ENCODE assay signal across 18 cellular contexts in the genomic region with DNA sequence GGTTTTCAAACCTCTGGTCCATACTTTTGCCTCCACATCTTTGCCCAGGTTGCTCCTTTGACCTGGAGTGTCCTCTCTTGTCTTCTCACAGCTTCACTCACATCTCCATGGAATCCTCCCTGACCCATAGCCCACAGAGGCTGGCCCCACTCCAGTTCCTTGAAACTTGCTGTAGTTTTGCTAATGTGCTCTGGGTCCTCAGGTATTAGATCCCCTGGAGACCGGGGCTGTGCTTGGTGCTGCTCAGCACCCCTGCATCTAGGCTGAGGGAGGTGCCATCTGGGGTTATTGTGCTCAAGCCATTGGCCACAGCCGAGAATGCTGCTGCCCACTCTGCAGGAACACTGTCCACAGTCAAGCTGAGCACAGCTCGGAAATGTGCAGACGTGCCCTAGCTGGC. TPM values are rescaled to one million over a fixed set of nuclear protein-coding genes. Genes with fewer than 3 reads are reported as not detected.
DNase-seq lines count a peak whose midpoint lies in the region; ATAC-seq and TF ChIP-seq lines count a peak whose summit lies in the region.
"Had no signal": no experiment of that assay in that cellular context is flagged by ENCODE, and none has a peak within 500 bp of the region (broad histone marks: within the 10 kb centered on the region; RNA-seq: fewer than 3 reads in every experiment).

No MANE protein-coding gene starts in this region.

- H3K27me3 ChIP-seq in osteoblast (ENCODE audit: insufficient read depth, low read length) (no peaks in the 10 kb centered on the region), aorta (ENCODE audit: control insufficient read depth in 1 of 2, insufficient read depth in 2 of 2, low read length in 1 of 2) (no peaks in the 10 kb centered on the region)

- no peak for TF ChIP-seq CTCF in osteoblast (IDR thresholded peaks at IDR 0.05; ENCODE audit: extremely low read depth, low read depth, low read length)

- no peaks in the 10 kb centered on the region for H3K9me3 ChIP-seq in osteoblast (ENCODE audit: low read depth, low read length)
- no peaks in the 10 kb centered on the region for H3K9me3 ChIP-seq in aorta (ENCODE audit: control insufficient read depth, low read length)

- H3K36me3 ChIP-seq in osteoblast (ENCODE audit: insufficient read depth, low read length) (no peaks in the 10 kb centered on the region), aorta (ENCODE audit: control insufficient read depth in 1 of 2, insufficient read depth in 2 of 2, low read length in 1 of 2) (no peaks in the 10 kb centered on the region)

- intact Hi-C loops in Right ventricle myocardium superior (cut with DNase I) = no loop called here
- intact Hi-C loops in cardiac septum (cut with DNase I) = no loop called here
- intact Hi-C loops in aorta (cut with DNase I) = no loop called here

- WGBS in aorta, 2 donors = 87% methylated on average over 4 of the region's 4 CpGs

- H3K79me2 ChIP-seq in osteoblast (ENCODE audit: insufficient read depth, low read length) = no peaks in the 10 kb centered on the region

- DNase-seq in Right ventricle myocardium superior = peak; percentile 5
- no peak for DNase-seq in cardiac septum (ENCODE audit: low spot score)
- DNase-seq in G401 (ENCODE audit: low spot score) = peak; percentile 48
- peak; percentile 53 for DNase-seq in osteoblast (ENCODE audit: insufficient read length, low spot score, missing footprints)
- peak; percentile 14 to 50 for DNase-seq in aorta
- DNase-seq in LoVo (ENCODE audit: low spot score) = no peak
- DNase-seq in SIG-M5 treated with dmso at 0.1 percent for 504 hours (lab: John Stamatoyannopoulos, UW; ENCODE audit: unreplicated experiment) = no peak
- DNase-seq: C1 segment of cervical spinal cord; CD8-positive, alpha-beta T cell; COR-L47; DMS153; DMS79 treated with DMSO at 0.1 percent for 48 hours; EL; GDM1; HCEC 1CT; HFFc6 had no signal

- H3K27ac ChIP-seq in osteoblast (ENCODE audit: low read depth, low read length) (no peak overlapping the region), aorta (ENCODE audit: low read depth in 1 of 2, low read length in 2 of 2) (no peak overlapping the region)

- ATAC-seq in Right ventricle myocardium superior (ENCODE audit: poor library complexity) (no peak), aorta (ENCODE audit: low FRiP score) (no peak)
- ATAC-seq: CD8-positive, alpha-beta T cell had no signal

- no peaks in the 10 kb centered on the region for H3K4me1 ChIP-seq in osteoblast (ENCODE audit: insufficient read depth, low read length)
- no peaks in the 10 kb centered on the region for H3K4me1 ChIP-seq in aorta (ENCODE audit: control insufficient read depth in 1 of 2, insufficient read depth in 2 of 2, low read length in 2 of 2)

- H3K4me2 ChIP-seq in osteoblast (ENCODE audit: insufficient read depth, low read length) = no peak overlapping the region

- in situ Hi-C loops in G401 (cut with HindIII; ENCODE audit: low sequenced_read_pairs) = no loop called here

- H2AFZ ChIP-seq in osteoblast (ENCODE audit: low read length) = no peak overlapping the region

- no peaks in the 10 kb centered on the region for H4K20me1 ChIP-seq in osteoblast (ENCODE audit: insufficient read depth, low read length)

- no peak overlapping the region for H3K4me3 ChIP-seq in osteoblast (ENCODE audit: insufficient read depth, low read length)
- H3K4me3 ChIP-seq in aorta (ENCODE audit: low read length in 2 of 2) = no peak overlapping the region

RNA-seq across cellular contexts. Expression of a gene that starts 16.5 kb away (rescaled TPM):
- total RNA-seq in Right ventricle myocardium superior (not detected), cardiac septum (0.05 TPM), osteoblast (under 0.01 TPM in 1 of 2 replicates, not detected in the other), aorta (under 1 TPM; 0.13 to 0.36 TPM)
- total RNA-seq in G401 (2014; rRNA removed; shearing (Covaris generic)) = 0.47 and 4.0 TPM in 2 replicates
- under 1 TPM; 0.05 to 0.25 TPM for polyA plus RNA-seq in aorta
- total RNA-seq: CD8-positive, alpha-beta T cell; HT1080 had no signal

RNA-seq across cellular contexts. Expression of a gene that starts 53.5 kb away (rescaled TPM):
- total RNA-seq in Right ventricle myocardium superior (not detected), cardiac septum (not detected), osteoblast (not detected in 2 replicates), aorta (not detected)
- total RNA-seq in G401 (2014; rRNA removed; shearing (Covaris generic)) = not detected in 2 replicates
- polyA plus RNA-seq in aorta = not detected
- total RNA-seq: CD8-positive, alpha-beta T cell; H4; HFFc6; HT1080 had no signal

Comparison
In these comparisons a context has a peak if more than half of its experiments do, and no peak if none do; other contexts are left out.
1. DNase-seq: peak in Right ventricle myocardium superior (single experiment), G401 (single experiment), osteoblast (single experiment) and aorta (2 of 2); none in cardiac septum (single experiment), LoVo (single experiment) and SIG-M5 treated with dmso at 0.1 percent for 504 hours (single experiment).